In the genomic region with DNA sequence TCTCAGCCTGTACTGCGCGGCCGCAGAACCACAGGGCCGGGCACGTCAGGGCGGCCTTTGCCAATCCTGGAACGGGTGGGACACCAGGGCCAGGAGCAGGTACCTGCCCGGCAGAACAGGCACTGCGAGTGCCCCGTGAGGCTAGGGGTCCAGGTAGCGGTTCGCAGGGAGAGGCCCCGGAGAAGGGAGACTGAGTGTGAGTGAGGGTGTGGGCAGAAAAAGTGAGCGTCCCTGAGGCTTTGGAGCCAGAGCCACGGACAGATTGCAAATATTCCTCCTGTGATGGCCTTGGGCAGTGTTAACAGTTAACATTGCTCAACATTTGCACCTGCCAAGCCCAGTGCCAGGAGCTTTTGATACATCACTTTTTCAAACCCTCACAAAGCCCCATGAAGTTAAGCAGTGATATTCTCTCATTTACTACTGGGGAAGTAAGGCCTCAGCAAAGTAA, we compare ENCODE assay signal across 8 cellular contexts. TPM values are rescaled to one million over a fixed set of nuclear protein-coding genes. Genes with fewer than 3 reads are reported as not detected.
A peak's percentile ranks its signal among the peaks of the same experiment; 100 is the strongest.
DNase-seq lines count a peak whose midpoint lies in the region; ATAC-seq and TF ChIP-seq lines count a peak whose summit lies in the region.

No MANE protein-coding gene starts in this region.

- no peak overlapping the region for H3K27ac Mint-ChIP-seq in naive B cell

- H3K36me3 ChIP-seq in heart right ventricle (peaks cover 0 to 41% (median 10%) of the 10 kb centered on the region in 9 donors), duodenal mucosa (ENCODE audit: control insufficient read depth in 1 of 2, insufficient read depth in 2 of 2, low read length in 2 of 2) (peaks cover 14 to 25% of the 10 kb centered on the region in 2 donors), aorta (ENCODE audit: control insufficient read depth in 1 of 2, insufficient read depth in 2 of 2, low read length in 1 of 2) (peaks cover 0 to 7% of the 10 kb centered on the region in 2 donors)

- peak overlapping the region in 6 of 8 donors; percentile 77 to 89 (median 80) for H3K4me3 Mint-ChIP-seq in naive B cell

- peaks cover 0 to 16% (median 0%) of the 10 kb centered on the region in 7 donors for H3K27me3 ChIP-seq in heart right ventricle
- H3K27me3 ChIP-seq in duodenal mucosa (ENCODE audit: control insufficient read depth in 1 of 2, insufficient read depth in 2 of 2, low read length in 2 of 2): no peaks in the 10 kb centered on the region
- H3K27me3 ChIP-seq in aorta (ENCODE audit: control insufficient read depth in 1 of 2, insufficient read depth in 2 of 2, low read length in 1 of 2): no peaks in the 10 kb centered on the region

- no peak for ATAC-seq in heart right ventricle
- ATAC-seq in left ventricle myocardium superior: no peak
- no peak for ATAC-seq in naive B cell (ENCODE audit: low read depth in 2 of 2)
- ATAC-seq in aorta (ENCODE audit: low FRiP score): peak; percentile 60

- peaks cover 0 to 21% (median 0%) of the 10 kb centered on the region in 3 donors for H3K27me3 Mint-ChIP-seq in naive B cell

- H3K9me3 ChIP-seq in heart right ventricle (no peaks in the 10 kb centered on the region), duodenal mucosa (ENCODE audit: control insufficient read depth in 1 of 2, low read length in 2 of 2) (no peaks in the 10 kb centered on the region), aorta (ENCODE audit: control insufficient read depth, low read length) (no peaks in the 10 kb centered on the region)

- peaks cover 0 to 18% (median 16%) of the 10 kb centered on the region in 9 donors for H3K4me1 ChIP-seq in heart right ventricle
- H3K4me1 ChIP-seq in duodenal mucosa (ENCODE audit: control insufficient read depth in 1 of 2, insufficient read depth in 2 of 2, low read length in 2 of 2): peaks cover 6 to 19% of the 10 kb centered on the region in 2 donors
- H3K4me1 ChIP-seq in aorta (ENCODE audit: control insufficient read depth in 1 of 2, insufficient read depth in 2 of 2, low read length in 2 of 2): no peaks in the 10 kb centered on the region

- peaks cover 0 to 8% of the 10 kb centered on the region in 2 donors for H3K36me3 Mint-ChIP-seq in naive B cell

- no peaks in the 10 kb centered on the region for H3K9me3 Mint-ChIP-seq in naive B cell

- H3K4me1 Mint-ChIP-seq in naive B cell: peaks cover 14 to 16% (median 14%) of the 10 kb centered on the region in 3 donors

- DNase-seq in heart right ventricle (no peak), left ventricle myocardium superior (no peak), naive B cell (no peak), aorta (no peak), SW 1271 (lab: John Stamatoyannopoulos, UW) (no peak), dermis blood vessel endothelial cell (no peak)
- no peak for DNase-seq in activated CD4-positive, alpha-beta T cell treated with anti-CD3 and anti-CD28 coated beads for 1 hour

- H3K4me3 ChIP-seq in heart right ventricle: peak overlapping the region in 9 of 10 donors; percentile 39 to 64 (median 55)
- peak overlapping the region; percentile 74 to 78 for H3K4me3 ChIP-seq in duodenal mucosa (ENCODE audit: low read depth in 1 of 2, low read length in 2 of 2)
- peak overlapping the region in 1 of 2 donors; percentile 24 for H3K4me3 ChIP-seq in aorta (ENCODE audit: low read length in 2 of 2)

- intact Hi-C loops in heart right ventricle (cut with DNase I) (no loop called here), left ventricle myocardium superior (cut with micrococcal nuclease) (no loop called here), aorta (cut with DNase I) (no loop called here)

- peak overlapping the region in 1 of 2 donors; percentile 32 for H3K9ac ChIP-seq in duodenal mucosa (ENCODE audit: low read depth in 1 of 2, low read length in 2 of 2)

- TF ChIP-seq CTCF in heart right ventricle (IDR thresholded peaks at IDR 0.05): no peak

- H3K27ac ChIP-seq in heart right ventricle (peak overlapping the region in 1 of 10 donors; percentile 63), duodenal mucosa (ENCODE audit: low read depth, low read length) (no peak overlapping the region), aorta (ENCODE audit: low read depth in 1 of 2, low read length in 2 of 2) (no peak overlapping the region)

- 27 to 30% methylated on average over 15 of the region's 15 CpGs for WGBS in heart right ventricle, 2 donors
- WGBS in aorta, 2 donors: 25 to 29% methylated on average over 15 of the region's 15 CpGs

RNA-seq across cellular contexts. Expression of gene GNMT, which starts 0.5 kb away (rescaled TPM):
- total RNA-seq in heart right ventricle (10 to 100 TPM in 1 of 10 donors, 1 to 10 TPM in 2, under 1 TPM in 7; 0.26 to 10.9 (median 0.71) TPM), left ventricle myocardium superior (2.0 TPM), aorta (1 to 10 TPM in 1 of 2 donors, under 1 TPM in 1; 0.88 to 1.2 TPM), dermis blood vessel endothelial cell (0.23 TPM in 1 of 2 replicates, not detected in the other)
- polyA plus RNA-seq in heart right ventricle (1 to 10 TPM; 2.6 to 6.8 TPM), naive B cell (ENCODE audit: low read depth in 6 of 6) (1 to 10 TPM in 1 of 6 donors, under 1 TPM in 3, not detected in 2; 0.26 to 1.1 (median 0.28) TPM), aorta (1 to 10 TPM in 1 of 2 donors, not detected in 1; 1.2 TPM)

RNA-seq across cellular contexts. Expression of gene PEX6, which starts 17.9 kb away (rescaled TPM):
- total RNA-seq in heart right ventricle: 10 to 100 TPM; 11.2 to 32.6 (median 17.2) TPM
- 10 to 100 TPM in 1 of 2 donors, 1 to 10 TPM in 1; 9.1 to 16.9 TPM for polyA plus RNA-seq in heart right ventricle
- total RNA-seq in left ventricle myocardium superior: 27.8 TPM
- 10 to 100 TPM; 10.6 to 23.5 (median 15.7) TPM for polyA plus RNA-seq in naive B cell (ENCODE audit: low read depth in 6 of 6)
- total RNA-seq in aorta: 10 to 100 TPM; 11.7 to 16.1 TPM
- 10 to 100 TPM; 13.8 to 22.0 TPM for polyA plus RNA-seq in aorta
- 19.1 and 45.8 TPM in 2 replicates for total RNA-seq in dermis blood vessel endothelial cell

RNA-seq across cellular contexts. Expression of gene PPP2R5D, which starts 23.3 kb away (rescaled TPM):
- total RNA-seq in heart right ventricle (10 to 100 TPM; 28.4 to 47.1 (median 31.8) TPM), left ventricle myocardium superior (40.3 TPM), aorta (10 to 100 TPM; 22.9 to 31.7 TPM), dermis blood vessel endothelial cell (37.3 and 45.6 TPM in 2 replicates)
- polyA plus RNA-seq in heart right ventricle (10 to 100 TPM; 23.9 to 35.7 TPM), naive B cell (ENCODE audit: low read depth in 6 of 6) (10 to 100 TPM; 13.6 to 23.8 (median 14.5) TPM), aorta (10 to 100 TPM; 20.3 to 31.5 TPM)

RNA-seq across cellular contexts. Expression of gene CNPY3, which starts 31.8 kb away (rescaled TPM):
- total RNA-seq in heart right ventricle (10 to 100 TPM; 10.4 to 37.1 (median 15.9) TPM), left ventricle myocardium superior (19.5 TPM), aorta (10 to 100 TPM; 28.8 to 50.1 TPM), dermis blood vessel endothelial cell (36.1 and 43.4 TPM in 2 replicates)
- polyA plus RNA-seq in heart right ventricle (10 to 100 TPM; 15.4 to 40.4 TPM), naive B cell (ENCODE audit: low read depth in 6 of 6) (100 to 1,000 TPM; 153 to 199 (median 177) TPM), aorta (10 to 100 TPM; 28.3 to 36.1 TPM)

RNA-seq across cellular contexts. Expression of gene PTCRA, which starts 45.2 kb away (rescaled TPM):
- not detected for total RNA-seq in heart right ventricle
- polyA plus RNA-seq in heart right ventricle: under 1 TPM in 1 of 2 donors, not detected in 1; 0.09 TPM
- not detected for total RNA-seq in left ventricle myocardium superior
- polyA plus RNA-seq in naive B cell (ENCODE audit: low read depth in 6 of 6): 1 to 10 TPM in 1 of 6 donors, under 1 TPM in 3, not detected in 2; 0.41 to 1.9 (median 0.68) TPM
- total RNA-seq in aorta: not detected
- polyA plus RNA-seq in aorta: not detected
- not detected in 2 replicates for total RNA-seq in dermis blood vessel endothelial cell
